1 cellular context compared by ENCODE assay signal in the genomic region with DNA sequence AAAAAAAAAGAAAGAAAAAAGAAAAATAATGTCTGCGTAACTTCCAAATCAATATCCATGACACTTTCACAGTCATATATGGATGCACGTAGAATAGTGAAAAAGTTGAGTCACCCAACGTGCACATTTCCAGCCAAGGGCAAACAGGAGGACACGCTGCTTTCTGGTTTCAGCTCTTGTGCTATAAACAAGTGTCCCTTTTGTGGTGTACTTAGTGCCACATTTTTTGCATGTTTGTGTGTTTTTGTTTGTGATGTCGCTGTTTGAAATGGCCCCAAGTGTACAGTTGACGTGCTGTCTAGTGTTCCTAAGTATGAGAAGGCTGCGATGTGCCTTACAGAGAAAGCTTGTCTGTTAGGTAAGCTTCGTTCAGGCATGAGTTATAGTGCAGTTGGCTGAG.
TF ChIP-seq lines count a peak whose summit lies in the region.

No MANE protein-coding gene starts in this region.

TF ChIP-seq in HepG2, 621 proteins besides CTCF, POLR2A, EP300 and RAD21:
- TF ChIP-seq, protein P1, sequence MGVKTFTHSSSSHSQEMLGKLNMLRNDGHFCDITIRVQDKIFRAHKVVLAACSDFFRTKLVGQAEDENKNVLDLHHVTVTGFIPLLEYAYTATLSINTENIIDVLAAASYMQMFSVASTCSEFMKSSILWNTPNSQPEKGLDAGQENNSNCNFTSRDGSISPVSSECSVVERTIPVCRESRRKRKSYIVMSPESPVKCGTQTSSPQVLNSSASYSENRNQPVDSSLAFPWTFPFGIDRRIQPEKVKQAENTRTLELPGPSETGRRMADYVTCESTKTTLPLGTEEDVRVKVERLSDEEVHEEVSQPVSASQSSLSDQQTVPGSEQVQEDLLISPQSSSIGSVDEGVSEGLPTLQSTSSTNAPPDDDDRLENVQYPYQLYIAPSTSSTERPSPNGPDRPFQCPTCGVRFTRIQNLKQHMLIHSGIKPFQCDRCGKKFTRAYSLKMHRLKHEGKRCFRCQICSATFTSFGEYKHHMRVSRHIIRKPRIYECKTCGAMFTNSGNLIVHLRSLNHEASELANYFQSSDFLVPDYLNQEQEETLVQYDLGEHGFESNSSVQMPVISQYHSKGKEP (CRISPR knock-in tag; IDR thresholded peaks at IDR 0.05): no peak
- TF ChIP-seq FOSL2 (CRISPR knock-in tag; IDR thresholded peaks at IDR 0.05) (0 out of 2 replicates have a peak, but pooled peaks have one; percentile 12), CCDC6 (CRISPR knock-in tag; IDR thresholded peaks at IDR 0.05) (peak; percentile 29; the same call in 1 of the 2 replicates)
TF ChIP-seq in HepG2: peak in this region for 2.
